19 cellular contexts compared by ENCODE assay signal in the genomic region with DNA sequence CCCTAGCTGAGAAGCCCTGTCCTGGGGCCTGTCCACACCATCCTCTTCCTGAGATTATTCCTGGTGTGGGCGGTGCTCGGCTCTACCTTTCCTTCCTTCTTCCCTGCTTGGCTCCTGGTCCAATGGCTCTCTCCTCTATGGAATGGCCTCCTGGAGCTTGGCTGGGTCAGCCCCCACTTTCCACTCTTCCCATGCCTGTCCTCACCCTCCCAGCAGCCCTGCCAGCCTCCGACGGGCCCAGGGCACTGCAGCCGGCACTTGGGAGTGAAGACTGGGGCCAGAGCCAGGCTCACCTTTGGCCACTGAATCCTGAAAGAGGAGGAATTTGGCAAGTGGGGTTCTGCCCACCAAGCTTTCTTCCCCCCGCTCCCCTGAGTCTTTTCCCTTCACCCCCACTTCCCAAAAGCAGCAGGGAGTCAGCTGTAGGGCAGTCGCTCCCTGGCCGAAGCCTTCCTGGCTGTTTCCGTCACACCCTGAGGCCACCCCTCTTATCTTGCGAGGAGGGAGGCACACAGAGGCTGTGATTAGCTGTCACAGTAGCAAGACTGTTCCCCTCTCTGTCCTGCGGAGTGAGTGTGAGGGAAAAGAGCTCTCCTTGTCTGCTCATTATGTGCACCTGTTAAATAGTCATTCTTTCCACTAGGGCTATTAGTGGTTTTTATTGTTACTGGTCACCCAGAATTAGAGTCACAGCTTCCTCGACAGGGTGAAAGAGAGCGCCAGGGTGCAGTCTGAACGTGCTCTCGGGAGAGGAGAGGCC. TPM values are rescaled to one million over a fixed set of nuclear protein-coding genes. Genes with fewer than 3 reads are reported as not detected.
DNase-seq lines count a peak whose midpoint lies in the region; ATAC-seq and TF ChIP-seq lines count a peak whose summit lies in the region.
"Had no signal": no experiment of that assay in that cellular context is flagged by ENCODE, and none has a peak within 500 bp of the region (broad histone marks: within the 10 kb centered on the region; RNA-seq: fewer than 3 reads in every experiment).

No MANE protein-coding gene starts in this region.

- DNase-seq in NCI-H146 (lab: John Stamatoyannopoulos, UW) (peak; percentile 28), body of pancreas (no peak), left ventricle myocardium superior (no peak), A673 (ENCODE audit: low spot score) (no peak), lower lobe of right lung (no peak)
- DNase-seq: activated CD4-positive, alpha-beta memory T cell treated with anti-CD3 and anti-CD28 coated beads for 36 hours; activated T-cell treated with anti-CD3 and anti-CD28 coated beads, Interleukin-2, amount 50 U/mL, for 4 hours; dorsolateral prefrontal cortex; hypothalamus; SW 1271; tibial artery had no signal

- H3K27ac ChIP-seq in body of pancreas (peak overlapping the region in 1 of 4 donors; percentile 55), skin epidermis (peak overlapping the region in 12 of 21 experiments; percentile 13 to 80 (median 59)), A673 (ENCODE audit: low read depth, low read length, poor library complexity, severe bottlenecking) (no peak overlapping the region), lower lobe of right lung (no peak overlapping the region)
- H3K27ac ChIP-seq: dorsolateral prefrontal cortex, HL-60, tibial artery, VCaP had no signal

- CTCF ChIA-PET in A673 (lab: Charles Lee), result interaction anchor here (0.7 kb wide), 1 partner anchor 39 kb away, joined by 3 read pairs; no protein-coding TSS in a partner anchor

- H3K36me3 ChIP-seq in body of pancreas (replicated peaks in 1 of 2; ENCODE audit: insufficient read depth in 1 of 2, low read depth in 2 of 2) (no peaks in the 10 kb centered on the region), A673 (ENCODE audit: insufficient read depth, low read length, poor library complexity, severe bottlenecking) (no peaks in the 10 kb centered on the region), lower lobe of right lung (no peaks in the 10 kb centered on the region)
- H3K36me3 ChIP-seq: pancreas, tibial artery had no signal

- POLR2A ChIA-PET in A673 (lab: Charles Lee; ENCODE audit: low non-redundant PET), result no interaction called here

- TF ChIP-seq POLR2A in body of pancreas (IDR thresholded peaks at IDR 0.05), result peak in 1 of 3 donors; percentile 18

- H3K4me1 ChIP-seq in body of pancreas (peaks cover 39% of the 10 kb centered on the region), A673 (ENCODE audit: insufficient read depth, low read length, poor library complexity, severe bottlenecking) (peaks cover 16% of the 10 kb centered on the region), lower lobe of right lung (peaks cover 17% of the 10 kb centered on the region)

- 54 to 73% methylated on average over 12 to 15 of the region's 15 CpGs for WGBS in body of pancreas, 2 donors

- H3K4me3 ChIP-seq in body of pancreas, result no peak overlapping the region
- no peak overlapping the region for H3K4me3 ChIP-seq in skin epidermis
- H3K4me3 ChIP-seq in A673 (ENCODE audit: low read depth, low read length, poor library complexity, severe bottlenecking), result no peak overlapping the region
- no peak overlapping the region for H3K4me3 ChIP-seq in lower lobe of right lung
- H3K4me3 ChIP-seq: dorsolateral prefrontal cortex, pancreas, tibial artery had no signal

- intact Hi-C loops in body of pancreas (cut with DNase I), result no loop called here
- intact Hi-C loops in left ventricle myocardium superior (cut with micrococcal nuclease), result no loop called here
- intact Hi-C loops in A673 (cut with micrococcal nuclease; ENCODE audit: unreplicated experiment), result no loop called here
- intact Hi-C loops in lower lobe of right lung (cut with DNase I), result no loop called here

- H3K9me3 ChIP-seq in body of pancreas (no peaks in the 10 kb centered on the region), A673 (ENCODE audit: low read depth, low read length, poor library complexity, severe bottlenecking) (no peaks in the 10 kb centered on the region), lower lobe of right lung (no peaks in the 10 kb centered on the region)
- H3K9me3 ChIP-seq: pancreas, tibial artery had no signal

- TF ChIP-seq CTCF in body of pancreas (IDR thresholded peaks at IDR 0.05), result no peak
- no peak for TF ChIP-seq CTCF in A673 (conservative IDR thresholded peaks at IDR 0.05; ENCODE audit: low read depth, low read length)
- TF ChIP-seq CTCF in lower lobe of right lung (IDR thresholded peaks at IDR 0.05), result no peak

- no TSS peak for BruUV-seq in A673 (replicated peaks; lab: Mats Ljungman, UMichigan)

- peak; percentile 22 for ATAC-seq in body of pancreas
- ATAC-seq in left ventricle myocardium superior, result peak; percentile 36
- no peak for ATAC-seq in HG03025 (IDR thresholded peaks at IDR 0.05; ENCODE audit: low FRiP score, unreplicated experiment)
- no peak for ATAC-seq in HG02884 (IDR thresholded peaks at IDR 0.05; ENCODE audit: unreplicated experiment)
- ATAC-seq in lower lobe of right lung, result no peak
- ATAC-seq: activated T-cell treated with anti-CD3 and anti-CD28 coated beads, Interleukin-2, amount 50 U/mL, for 4 hours had no signal

- no peaks in the 10 kb centered on the region for H3K27me3 ChIP-seq in body of pancreas
- no peaks in the 10 kb centered on the region for H3K27me3 ChIP-seq in A673 (replicated peaks; ENCODE audit: insufficient read depth, low read depth, low read length, poor library complexity)
- no peaks in the 10 kb centered on the region for H3K27me3 ChIP-seq in lower lobe of right lung (ENCODE audit: low read depth)
- H3K27me3 ChIP-seq: pancreas, tibial artery had no signal

RNA-seq across cellular contexts. Expression of a gene that starts 6.3 kb away (rescaled TPM):
- total RNA-seq in body of pancreas (not detected), left ventricle myocardium superior (not detected), A673 (2021) (not detected in 2 replicates), lower lobe of right lung (not detected)
- total RNA-seq: activated CD4-positive, alpha-beta memory T cell treated with anti-CD3 and anti-CD28 coated beads for 36 hours; activated T-cell treated with anti-CD3 and anti-CD28 coated beads, Interleukin-2, amount 50 U/mL, for 4 hours; B cell; dorsolateral prefrontal cortex had no signal

RNA-seq across cellular contexts. Expression of a gene that starts 12.0 kb away (rescaled TPM):
- total RNA-seq in body of pancreas, result 1 to 10 TPM; 1.6 to 3.4 TPM
- 1.5 TPM for total RNA-seq in left ventricle myocardium superior
- 0.74 TPM in 1 of 2 replicates, not detected in the other for total RNA-seq in A673 (2021)
- total RNA-seq in lower lobe of right lung, result 10.5 TPM
- total RNA-seq: activated CD4-positive, alpha-beta memory T cell treated with anti-CD3 and anti-CD28 coated beads for 36 hours; activated T-cell treated with anti-CD3 and anti-CD28 coated beads, Interleukin-2, amount 50 U/mL, for 4 hours; B cell had no signal

RNA-seq across cellular contexts. Expression of a gene that starts 12.3 kb away (rescaled TPM):
- total RNA-seq in body of pancreas, result not detected
- not detected for total RNA-seq in left ventricle myocardium superior
- total RNA-seq in A673 (2021), result not detected in 2 replicates
- total RNA-seq in lower lobe of right lung, result not detected
- total RNA-seq: activated CD4-positive, alpha-beta memory T cell treated with anti-CD3 and anti-CD28 coated beads for 36 hours; activated T-cell treated with anti-CD3 and anti-CD28 coated beads, Interleukin-2, amount 50 U/mL, for 4 hours; B cell; dorsolateral prefrontal cortex; mucosa of gallbladder; pancreas had no signal

RNA-seq across cellular contexts. Expression of a gene that starts 14.2 kb away (rescaled TPM):
- total RNA-seq in body of pancreas (not detected), left ventricle myocardium superior (not detected), A673 (2021) (not detected in 2 replicates), lower lobe of right lung (not detected)
- total RNA-seq: activated CD4-positive, alpha-beta memory T cell treated with anti-CD3 and anti-CD28 coated beads for 36 hours; activated T-cell treated with anti-CD3 and anti-CD28 coated beads, Interleukin-2, amount 50 U/mL, for 4 hours; B cell; dorsolateral prefrontal cortex; mucosa of gallbladder; pancreas had no signal

RNA-seq across cellular contexts. Expression of a gene that starts 31.0 kb away (rescaled TPM):
- total RNA-seq in body of pancreas (10 to 100 TPM; 15.6 to 28.7 TPM), left ventricle myocardium superior (11.2 TPM), A673 (2021) (51.7 and 58.0 TPM in 2 replicates), lower lobe of right lung (16.5 TPM)

Comparison
In these comparisons a context has a peak if more than half of its experiments do, and no peak if none do; other contexts are left out.
1. ATAC-seq: peak in body of pancreas (single experiment) and left ventricle myocardium superior (single experiment); none in HG03025 (single experiment), HG02884 (single experiment) and lower lobe of right lung (0 of 2).
2. H3K27ac ChIP-seq: peak in skin epidermis (12 of 21); none in A673 (single experiment) and lower lobe of right lung (single experiment).